18 cellular contexts compared by ENCODE assay signal in the genomic region with DNA sequence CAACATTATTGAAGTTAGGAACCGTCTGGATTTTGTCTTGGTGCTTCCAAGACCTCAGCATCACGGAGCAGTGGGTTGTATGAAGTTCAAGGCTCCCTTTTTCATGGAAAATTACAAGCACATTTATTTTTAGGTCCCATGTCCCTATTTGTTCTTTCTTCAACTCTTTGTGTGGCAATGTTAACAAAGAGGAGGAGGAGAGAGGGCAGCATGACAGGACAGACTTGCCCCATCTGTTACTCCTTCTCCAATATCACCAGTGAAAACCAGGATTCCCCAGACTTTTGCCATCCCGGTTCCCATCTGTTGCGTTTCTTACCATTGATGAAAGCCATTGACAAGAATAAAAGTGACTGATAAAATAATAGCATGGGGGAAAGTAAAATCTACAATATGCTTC. TPM values are rescaled to one million over a fixed set of nuclear protein-coding genes. Genes with fewer than 3 reads are reported as not detected.
A peak's percentile ranks its signal among the peaks of the same experiment; 100 is the strongest.
DNase-seq lines count a peak whose midpoint lies in the region; ATAC-seq and TF ChIP-seq lines count a peak whose summit lies in the region.
"Had no signal": no experiment of that assay in that cellular context is flagged by ENCODE, and none has a peak within 500 bp of the region (broad histone marks: within the 10 kb centered on the region; RNA-seq: fewer than 3 reads in every experiment).

No MANE protein-coding gene starts in this region.

- H3K9me2 ChIP-seq in SU-DHL-6 (replicated peaks; ENCODE audit: insufficient read depth, low read length): no peaks in the 10 kb centered on the region

- H3K4me3 ChIP-seq in SU-DHL-6 (ENCODE audit: insufficient read depth, low read length, poor library complexity, severe bottlenecking) (no peak overlapping the region), gastrocnemius medialis (no peak overlapping the region), mammary epithelial cell (replicated peaks in 1 of 3; ENCODE audit: insufficient read depth in 1 of 3, low read depth in 2 of 3, low read length in 3 of 3) (no peak overlapping the region)
- H3K4me3 ChIP-seq: MG63 had no signal

- no peaks in the 10 kb centered on the region for H4K20me1 ChIP-seq in SU-DHL-6 (ENCODE audit: low read depth, low read length)
- H4K20me1 ChIP-seq in mammary epithelial cell (ENCODE audit: insufficient read depth, low read length): no peaks in the 10 kb centered on the region

- no TSS peak for BruUV-seq in mammary epithelial cell (replicated peaks; lab: Mats Ljungman, UMichigan)

- intact Hi-C loops in gastrocnemius medialis (cut with DNase I; ENCODE audit: low total_unique reads) (no loop called here), mammary epithelial cell (cut with micrococcal nuclease) (no loop called here)

- peaks cover 56% of the 10 kb centered on the region for H3F3A ChIP-seq in SU-DHL-6 (ENCODE audit: insufficient read depth)

- CTCF ChIA-PET in mammary epithelial cell (lab: Charles Lee; ENCODE audit: low non-redundant PET): no interaction called here

- in situ Hi-C loops in gastrocnemius medialis (cut with MboI; ENCODE audit: low sequenced_read_pairs in 4 of 4): no loop called here
- in situ Hi-C loops in mammary epithelial cell (cut with MboI; ENCODE audit: low sequenced_read_pairs in 2 of 2): no loop called here

- no peaks in the 10 kb centered on the region for H3K36me3 ChIP-seq in SU-DHL-6 (ENCODE audit: low read length)
- no peaks in the 10 kb centered on the region for H3K36me3 ChIP-seq in gastrocnemius medialis
- no peaks in the 10 kb centered on the region for H3K36me3 ChIP-seq in mammary epithelial cell (ENCODE audit: insufficient read depth, low read length)
- H3K36me3 ChIP-seq: MG63 had no signal

- H2AFZ ChIP-seq in SU-DHL-6 (ENCODE audit: low read depth, low read length, severe bottlenecking) (no peak overlapping the region), mammary epithelial cell (ENCODE audit: low read depth, low read length) (no peak overlapping the region)

- 93% methylated on average over 4 of the region's 4 CpGs for WGBS in mammary epithelial cell (ENCODE audit: low coverage, missing lambda C conversion rate)

- no peak for TF ChIP-seq POLR2A in gastrocnemius medialis (IDR thresholded peaks at IDR 0.05)

- H3K9me3 ChIP-seq in SU-DHL-6 (ENCODE audit: insufficient read depth, low read length) (no peaks in the 10 kb centered on the region), gastrocnemius medialis (no peaks in the 10 kb centered on the region), mammary epithelial cell (replicated peaks; ENCODE audit: insufficient read depth, low read length) (no peaks in the 10 kb centered on the region)
- H3K9me3 ChIP-seq: MG63 had no signal

- no peak for TF ChIP-seq CTCF in SU-DHL-6 (IDR thresholded peaks at IDR 0.05; ENCODE audit: insufficient read depth, low read length, poor library complexity, severe bottlenecking)
- no peak for TF ChIP-seq CTCF in gastrocnemius medialis (IDR thresholded peaks at IDR 0.05 in 4 of 5, conservative IDR thresholded peaks at IDR 0.05 in 1 of 5)
- no peak for TF ChIP-seq CTCF in mammary epithelial cell (conservative IDR thresholded peaks at IDR 0.05 in 1 of 2, IDR thresholded peaks at IDR 0.05 in 1 of 2; ENCODE audit: extremely low read depth in 1 of 2, insufficient read depth in 1 of 2, low read depth in 1 of 2, low read length in 2 of 2)

- peak; percentile 69 to 89 for ATAC-seq in gastrocnemius medialis
- no peak for ATAC-seq in stimulated activated naive CD8-positive, alpha-beta T cell treated with anti-CD3 and anti-CD28 coated beads, Interleukin-15, Interleukin-2, amounts not matched to agents 100 U/mL and 50 U/mL, for 24 hours
- no peak for ATAC-seq in HG02885 (IDR thresholded peaks at IDR 0.05; ENCODE audit: poor library complexity, unreplicated experiment)
- ATAC-seq: PC-3 had no signal

- peaks cover 70 to 78% of the 10 kb centered on the region in 2 donors for H3K4me1 ChIP-seq in gastrocnemius medialis
- no peaks in the 10 kb centered on the region for H3K4me1 ChIP-seq in mammary epithelial cell (ENCODE audit: insufficient read depth, low read length)

- H3K79me2 ChIP-seq in SU-DHL-6 (ENCODE audit: insufficient read depth, low read length) (peaks cover 100% of the 10 kb centered on the region), mammary epithelial cell (ENCODE audit: insufficient read depth, low read length) (no peaks in the 10 kb centered on the region)

- H3K27me3 ChIP-seq in SU-DHL-6 (ENCODE audit: low read length) (no peaks in the 10 kb centered on the region), gastrocnemius medialis (no peaks in the 10 kb centered on the region), mammary epithelial cell (ENCODE audit: insufficient read depth, low read length) (no peaks in the 10 kb centered on the region)
- H3K27me3 ChIP-seq: MG63 had no signal

- H3K4me2 ChIP-seq in SU-DHL-6 (ENCODE audit: low read depth, low read length, poor library complexity, severe bottlenecking): peak overlapping the region; percentile 84
- H3K4me2 ChIP-seq in mammary epithelial cell (ENCODE audit: insufficient read depth, low read depth, low read length): no peak overlapping the region

- dilution Hi-C loops in mammary epithelial cell (cut with HindIII; ENCODE audit: low sequenced_read_pairs): loop anchor here (10.0 kb wide), 1 partner anchor 73 kb away; no protein-coding TSS in a partner anchor

- peak overlapping the region; percentile 96 for H3K27ac ChIP-seq in SU-DHL-6 (ENCODE audit: low read depth, low read length)
- peak overlapping the region; percentile 62 to 79 (median 68) for H3K27ac ChIP-seq in gastrocnemius medialis
- no peak overlapping the region for H3K27ac ChIP-seq in mammary epithelial cell (ENCODE audit: insufficient read depth, low read depth, low read length)

- H3K9ac ChIP-seq in SU-DHL-6 (ENCODE audit: low read length): peak overlapping the region; percentile 29
- no peak overlapping the region for H3K9ac ChIP-seq in mammary epithelial cell (ENCODE audit: insufficient read depth, low read length)

- DNase-seq in DMS 273 treated with DMSO at 0.1 percent for 48 hours (lab: John Stamatoyannopoulos, UW) (peak; percentile 94), NCI-H2171 treated with DMSO at 0.1 percent for 48 hours (lab: John Stamatoyannopoulos, UW) (peak; percentile 95), gastrocnemius medialis (peak in 1 of 2 donors; percentile 52), mammary epithelial cell (no peak)
- DNase-seq in stimulated activated naive CD8-positive, alpha-beta T cell treated with anti-CD3 and anti-CD28 coated beads, Interleukin-15, Interleukin-2, amounts not matched to agents 100 U/mL and 50 U/mL, for 24 hours: no peak
- no peak for DNase-seq in stimulated activated CD4-positive, alpha-beta T cell treated with anti-CD3 and anti-CD28 coated beads, Interleukin-2, amount 100 ng/mL, for 24 hours
- DNase-seq: DMS79, MG63, NCI-H1417, NCI-H187 treated with DMSO at 0.1 percent for 48 hours, NCI-H2107, NCI-H2227 treated with DMSO at 0.1 percent for 48 hours, NCI-H510A treated with DMSO at 0.1 percent for 48 hours, PC-3, RPMI8226, SHP77 had no signal

RNA-seq across cellular contexts. Expression of a gene that starts 28.6 kb away (rescaled TPM):
- total RNA-seq in gastrocnemius medialis (10 to 100 TPM; 41.0 to 68.5 (median 61.3) TPM), mammary epithelial cell (1 to 10 TPM; 1.9 to 2.0 TPM)
- 1.5 TPM for polyA plus RNA-seq in mammary epithelial cell
- polyA minus RNA-seq in mammary epithelial cell: 0.21 TPM

Comparison
In these comparisons a context has a peak if more than half of its experiments do, and no peak if none do; other contexts are left out.
1. DNase-seq: peak in DMS 273 treated with DMSO at 0.1 percent for 48 hours (single experiment) and NCI-H2171 treated with DMSO at 0.1 percent for 48 hours (single experiment); none in stimulated activated naive CD8-positive, alpha-beta T cell treated with anti-CD3 and anti-CD28 coated beads, Interleukin-15, Interleukin-2, amounts not matched to agents 100 U/mL and 50 U/mL, for 24 hours (single experiment), mammary epithelial cell (single experiment) and stimulated activated CD4-positive, alpha-beta T cell treated with anti-CD3 and anti-CD28 coated beads, Interleukin-2, amount 100 ng/mL, for 24 hours (0 of 2).
2. ATAC-seq: peak in gastrocnemius medialis (2 of 2); none in stimulated activated naive CD8-positive, alpha-beta T cell treated with anti-CD3 and anti-CD28 coated beads, Interleukin-15, Interleukin-2, amounts not matched to agents 100 U/mL and 50 U/mL, for 24 hours (single experiment) and HG02885 (single experiment).
3. RNA of a gene that starts 28.6 kb away (total RNA-seq): 41.0 to 68.5 TPM in gastrocnemius medialis; 1.9 to 2.0 TPM in mammary epithelial cell; every median in the first group is over 10 times any median in the second.